ENCODE assay signal across 27 cellular contexts in the genomic region with DNA sequence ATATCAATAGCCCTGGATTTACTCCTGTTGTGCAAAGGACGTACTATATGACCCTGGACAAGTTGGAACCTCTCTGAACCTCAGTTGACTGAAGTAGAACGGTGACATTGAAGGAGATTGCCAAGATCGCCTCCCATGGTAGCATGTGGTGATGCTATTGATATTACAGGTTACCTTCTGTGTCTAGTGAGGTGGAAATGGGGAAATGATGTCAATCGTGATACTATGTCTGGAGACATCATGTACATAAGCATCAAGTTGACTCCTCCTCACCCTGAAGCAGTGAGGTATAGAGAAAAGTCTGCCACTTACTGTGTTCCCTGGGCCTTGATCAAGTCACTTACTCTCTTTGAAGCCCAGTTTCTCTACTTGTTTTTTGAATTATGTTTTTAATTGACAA.
A peak's percentile ranks its signal among the peaks of the same experiment; 100 is the strongest.
DNase-seq lines count a peak whose midpoint lies in the region; ATAC-seq, FAIRE-seq and TF ChIP-seq lines count a peak whose summit lies in the region.
"Had no signal": no experiment of that assay in that cellular context is flagged by ENCODE, and none has a peak within 500 bp of the region (broad histone marks: within the 10 kb centered on the region; RNA-seq: fewer than 3 reads in every experiment).

No MANE protein-coding gene starts in this region.

- peak; percentile 75 for ATAC-seq in CD8-positive, alpha-beta T cell
- ATAC-seq in GM18505 (IDR thresholded peaks at IDR 0.05; ENCODE audit: unreplicated experiment), result peak; percentile 58
- peak; percentile 24 for ATAC-seq in foreskin keratinocyte
- ATAC-seq in sciatic nerve, result no peak
- ATAC-seq: left colon, pancreas, right cardiac atrium had no signal

- no peak for TF ChIP-seq CTCF in CD8-positive, alpha-beta T cell (IDR thresholded peaks at IDR 0.05)
- no peak for TF ChIP-seq CTCF in foreskin keratinocyte (conservative IDR thresholded peaks at IDR 0.05)

- H3K4me3 ChIP-seq in CD8-positive, alpha-beta T cell (ENCODE audit: low read depth, low read length), result no peak overlapping the region
- H3K4me3 ChIP-seq: GM23248, pancreas, suprapubic skin, uterus had no signal

- H3K4me1 Mint-ChIP-seq in CD8-positive, alpha-beta T cell (ENCODE audit: low read depth), result peaks cover 22% of the 10 kb centered on the region

- H3K36me3 Mint-ChIP-seq in CD8-positive, alpha-beta T cell, result no peaks in the 10 kb centered on the region

- peak; percentile 44 for FAIRE-seq in HTR-8/SVneo (lab: Jason Lieb, UNC)
- FAIRE-seq: pancreas had no signal

- TF ChIP-seq POLR2A in GM18505 (IDR thresholded peaks at IDR 0.05; ENCODE audit: borderline replicate concordance, extremely low read depth, insufficient read depth, insufficient read length), result no peak

- POLR2A ChIA-PET in CD8-positive, alpha-beta T cell (lab: Charles Lee), result no interaction called here

- peaks cover 17% of the 10 kb centered on the region for H3K4me1 ChIP-seq in CD8-positive, alpha-beta T cell (ENCODE audit: insufficient read depth, low read length)
- H3K4me1 ChIP-seq in foreskin keratinocyte, result no peaks in the 10 kb centered on the region
- H3K4me1 ChIP-seq: pancreas, uterus had no signal

- no peak overlapping the region for H3K27ac ChIP-seq in CD8-positive, alpha-beta T cell (ENCODE audit: low read depth, low read length)
- H3K27ac ChIP-seq in foreskin keratinocyte, result no peak overlapping the region
- H3K27ac ChIP-seq: GM23248, pancreas, suprapubic skin, uterus had no signal

- no peaks in the 10 kb centered on the region for H3K9me3 ChIP-seq in CD8-positive, alpha-beta T cell (ENCODE audit: low read length)
- H3K9me3 ChIP-seq: pancreas, suprapubic skin, uterus had no signal

- H3K27ac Mint-ChIP-seq in CD8-positive, alpha-beta T cell, result no peak overlapping the region
- H3K27ac Mint-ChIP-seq: activated CD4-positive, alpha-beta memory T cell treated with anti-CD3 and anti-CD28 coated beads, Interleukin-2, amount 10 ng/mL, durations not matched to agents 7 days and 5 days had no signal

- H3K36me3 ChIP-seq in CD8-positive, alpha-beta T cell (ENCODE audit: insufficient read depth, low read length), result no peaks in the 10 kb centered on the region
- H3K36me3 ChIP-seq: pancreas, suprapubic skin, uterus had no signal

- peaks cover 2% of the 10 kb centered on the region for H3K27me3 Mint-ChIP-seq in CD8-positive, alpha-beta T cell (ENCODE audit: low read depth)

- DNase-seq in CD8-positive, alpha-beta T cell, result no peak
- DNase-seq in HTR-8/SVneo (ENCODE audit: insufficient read length, low spot score), result no peak
- no peak for DNase-seq in foreskin keratinocyte
- DNase-seq in NCI-H2029 treated with DMSO at 0.1 percent for 48 hours (lab: John Stamatoyannopoulos, UW), result no peak
- no peak for DNase-seq in AG08396 (ENCODE audit: low spot score)
- DNase-seq in sciatic nerve (ENCODE audit: low spot score), result no peak
- no peak for DNase-seq in CD1c-positive myeloid dendritic cell (ENCODE audit: extremely low spot score)
- DNase-seq: ACHN; activated CD4-positive, alpha-beta memory T cell treated with anti-CD3 and anti-CD28 coated beads, Interleukin-2, amount 10 ng/mL, durations not matched to agents 7 days and 5 days; activated CD4-positive, CD25-positive, alpha-beta regulatory T cell; activated naive CD4-positive, alpha-beta T cell; C1 segment of cervical spinal cord; GM23248; head of caudate nucleus; KBM-7; left colon; mesenchymal stem cell; naive thymus-derived CD8-positive, alpha-beta T cell; NCI-H1694; NCI-H526; pancreas; right cardiac atrium; stimulated activated CD8-positive, alpha-beta memory T cell treated with anti-CD3 and anti-CD28 coated beads, Interleukin-4, amount 100 ng/mL, for 48 hours; T1000; uterus had no signal

- no peaks in the 10 kb centered on the region for H3K27me3 ChIP-seq in CD8-positive, alpha-beta T cell (ENCODE audit: insufficient read depth, low read length)
- no peaks in the 10 kb centered on the region for H3K27me3 ChIP-seq in foreskin keratinocyte
- H3K27me3 ChIP-seq: suprapubic skin, uterus had no signal

- intact Hi-C loops in CD8-positive, alpha-beta T cell (cut with DNase I, micrococcal nuclease), result no loop called here
- intact Hi-C loops in sciatic nerve (cut with DNase I), result no loop called here

- H3K4me3 Mint-ChIP-seq in CD8-positive, alpha-beta T cell, result no peak overlapping the region
- H3K4me3 Mint-ChIP-seq: activated CD4-positive, alpha-beta memory T cell treated with anti-CD3 and anti-CD28 coated beads, Interleukin-2, amount 10 ng/mL, durations not matched to agents 7 days and 5 days; naive thymus-derived CD8-positive, alpha-beta T cell had no signal

- CTCF ChIA-PET in CD8-positive, alpha-beta T cell (lab: Charles Lee), result no interaction called here

- no peaks in the 10 kb centered on the region for H3K9me3 Mint-ChIP-seq in CD8-positive, alpha-beta T cell
- H3K9me3 Mint-ChIP-seq: activated CD4-positive, alpha-beta memory T cell treated with anti-CD3 and anti-CD28 coated beads, Interleukin-2, amount 10 ng/mL, durations not matched to agents 7 days and 5 days; naive thymus-derived CD8-positive, alpha-beta T cell had no signal
